1 cellular context compared by ENCODE assay signal in genomic region chr22:23801886-23802377, GRCh38.
TF ChIP-seq lines count a peak whose summit lies in the region.

No MANE protein-coding gene starts in this region.

TF ChIP-seq in WTC11, 78 proteins besides CTCF, POLR2A, EP300 and RAD21 (continued from another document):
- TF ChIP-seq KAT7 (CRISPR knock-in tag; IDR thresholded peaks at IDR 0.05; ENCODE audit: borderline replicate concordance) (no peak), MLX (CRISPR knock-in tag; IDR thresholded peaks at IDR 0.05) (no peak), ZNF281 (CRISPR knock-in tag; IDR thresholded peaks at IDR 0.05) (no peak)
- TF ChIP-seq, protein P1, sequence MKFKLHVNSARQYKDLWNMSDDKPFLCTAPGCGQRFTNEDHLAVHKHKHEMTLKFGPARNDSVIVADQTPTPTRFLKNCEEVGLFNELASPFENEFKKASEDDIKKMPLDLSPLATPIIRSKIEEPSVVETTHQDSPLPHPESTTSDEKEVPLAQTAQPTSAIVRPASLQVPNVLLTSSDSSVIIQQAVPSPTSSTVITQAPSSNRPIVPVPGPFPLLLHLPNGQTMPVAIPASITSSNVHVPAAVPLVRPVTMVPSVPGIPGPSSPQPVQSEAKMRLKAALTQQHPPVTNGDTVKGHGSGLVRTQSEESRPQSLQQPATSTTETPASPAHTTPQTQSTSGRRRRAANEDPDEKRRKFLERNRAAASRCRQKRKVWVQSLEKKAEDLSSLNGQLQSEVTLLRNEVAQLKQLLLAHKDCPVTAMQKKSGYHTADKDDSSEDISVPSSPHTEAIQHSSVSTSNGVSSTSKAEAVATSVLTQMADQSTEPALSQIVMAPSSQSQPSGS (CRISPR knock-in tag; IDR thresholded peaks at IDR 0.05; ENCODE audit: borderline replicate concordance, low read depth), result no peak
TF ChIP-seq in WTC11: peak in this region for 0.
